In genomic region chr2:69743847-69744264, GRCh38 we compare ENCODE assay signal across 20 cellular contexts. TPM values are rescaled to one million over a fixed set of nuclear protein-coding genes. Genes with fewer than 3 reads are reported as not detected.
DNase-seq lines count a peak whose midpoint lies in the region; ATAC-seq and TF ChIP-seq lines count a peak whose summit lies in the region.
"Had no signal": no experiment of that assay in that cellular context is flagged by ENCODE, and none has a peak within 500 bp of the region (broad histone marks: within the 10 kb centered on the region; RNA-seq: fewer than 3 reads in every experiment).

No MANE protein-coding gene starts in this region.

- H3K36me3 ChIP-seq in mucosa of descending colon (ENCODE audit: low read depth): no peaks in the 10 kb centered on the region
- H3K36me3 ChIP-seq: prostate gland, spleen had no signal

- 93% methylated on average over 2 of the region's 2 CpGs for WGBS in right cardiac atrium

- no peak for TF ChIP-seq CTCF in 22Rv1 (IDR thresholded peaks at IDR 0.05)
- TF ChIP-seq CTCF in mucosa of descending colon (IDR thresholded peaks at IDR 0.05): no peak

- peak overlapping the region; percentile 98 for H3K4me3 Mint-ChIP-seq in dendritic cell treated with granulocyte-macrophage colony-stimulating factor and Interleukin-4, amounts not matched to agents 40 ng/mL and 50 ng/mL, for 4 days
- peak overlapping the region in 5 of 8 donors; percentile 3 to 99 (median 10) for H3K4me3 Mint-ChIP-seq in naive B cell

- no peaks in the 10 kb centered on the region for H3K27me3 Mint-ChIP-seq in dendritic cell treated with granulocyte-macrophage colony-stimulating factor and Interleukin-4, amounts not matched to agents 40 ng/mL and 50 ng/mL, for 4 days
- H3K27me3 Mint-ChIP-seq in naive B cell: no peaks in the 10 kb centered on the region
- H3K27me3 Mint-ChIP-seq: CD4-positive, alpha-beta memory T cell had no signal

- H3K27ac ChIP-seq in 22Rv1 (peak overlapping the region; percentile 6; the same call in 1 of the 2 replicates), right cardiac atrium (ENCODE audit: low read length) (no peak overlapping the region)

- H3K4me1 Mint-ChIP-seq in dendritic cell treated with granulocyte-macrophage colony-stimulating factor and Interleukin-4, amounts not matched to agents 40 ng/mL and 50 ng/mL, for 4 days (ENCODE audit: low read depth): peaks cover 58% of the 10 kb centered on the region
- H3K4me1 Mint-ChIP-seq in naive B cell: peaks cover 22 to 69% (median 39%) of the 10 kb centered on the region in 3 donors

- intact Hi-C loops in dendritic cell treated with granulocyte-macrophage colony-stimulating factor and Interleukin-4, amounts not matched to agents 40 ng/mL and 50 ng/mL, for 4 days (cut with micrococcal nuclease): loop anchor here (5.0 kb wide), 2 partner anchors 33 to 73 kb away; no protein-coding TSS in a partner anchor
- intact Hi-C loops in right cardiac atrium (cut with DNase I): loop anchor here in 1 of 4 donors (10.0 kb wide), 1 partner anchor 51 kb away; no protein-coding TSS in a partner anchor
- intact Hi-C loops in mucosa of descending colon (cut with DNase I, micrococcal nuclease): no loop called here

- H3K9me3 Mint-ChIP-seq in dendritic cell treated with granulocyte-macrophage colony-stimulating factor and Interleukin-4, amounts not matched to agents 40 ng/mL and 50 ng/mL, for 4 days: no peaks in the 10 kb centered on the region
- H3K9me3 Mint-ChIP-seq in naive B cell: no peaks in the 10 kb centered on the region
- H3K9me3 Mint-ChIP-seq: naive thymus-derived CD4-positive, alpha-beta T cell had no signal

- POLR2A ChIA-PET in HEK293T (lab: Yijun Ruan, JAX): interaction anchor here (1.0 to 1.2 kb wide), 2 partner anchors 171 to 397 kb away, joined by 3 read pairs; partner anchors contain the start of gene MXD1

- H3K27me3 ChIP-seq in right cardiac atrium (ENCODE audit: control insufficient read depth, insufficient read depth): no peaks in the 10 kb centered on the region
- H3K27me3 ChIP-seq: spleen had no signal

- ATAC-seq in naive B cell (ENCODE audit: low read depth in 2 of 2) (no peak), right cardiac atrium (no peak), mucosa of descending colon (no peak), HG03571 (IDR thresholded peaks at IDR 0.05; ENCODE audit: unreplicated experiment) (no peak)
- ATAC-seq: naive thymus-derived CD4-positive, alpha-beta T cell had no signal

- H3K27ac Mint-ChIP-seq in dendritic cell treated with granulocyte-macrophage colony-stimulating factor and Interleukin-4, amounts not matched to agents 40 ng/mL and 50 ng/mL, for 4 days: peak overlapping the region; percentile 97
- peak overlapping the region in 1 of 6 donors; percentile 28 for H3K27ac Mint-ChIP-seq in naive B cell

- CTCF ChIA-PET in HEK293T (lab: Yijun Ruan, JAX): interaction anchor here (4.8 kb wide), 1 partner anchor 18 kb away, joined by 24 read pairs; no protein-coding TSS in a partner anchor

- peaks cover 62% of the 10 kb centered on the region for H3K36me3 Mint-ChIP-seq in dendritic cell treated with granulocyte-macrophage colony-stimulating factor and Interleukin-4, amounts not matched to agents 40 ng/mL and 50 ng/mL, for 4 days (ENCODE audit: low read depth)
- H3K36me3 Mint-ChIP-seq in naive B cell: peaks cover 0 to 6% of the 10 kb centered on the region in 2 donors

- no peaks in the 10 kb centered on the region for H3K9me3 ChIP-seq in right cardiac atrium (ENCODE audit: control insufficient read depth, low read length)
- H3K9me3 ChIP-seq in mucosa of descending colon: no peaks in the 10 kb centered on the region
- H3K9me3 ChIP-seq: prostate gland, spleen had no signal

- DNase-seq in HEK293T (ENCODE audit: extremely low spot score): no peak
- no peak for DNase-seq in naive B cell
- DNase-seq in cerebellar cortex (ENCODE audit: low spot score): no peak
- no peak for DNase-seq in right cardiac atrium
- no peak for DNase-seq in mucosa of descending colon
- DNase-seq: aorta; CD4-positive, alpha-beta memory T cell; DMS79 treated with DMSO at 0.1 percent for 48 hours; naive thymus-derived CD4-positive, alpha-beta T cell; NCI-H1105; NCI-H2081 treated with DMSO at 0.1 percent for 48 hours; NCI-H524; Right ventricle myocardium superior; spleen; T-helper 1 cell had no signal

- peaks cover 2% of the 10 kb centered on the region for H3K4me1 ChIP-seq in right cardiac atrium (ENCODE audit: control insufficient read depth, insufficient read depth, low read length)
- peaks cover 11% of the 10 kb centered on the region for H3K4me1 ChIP-seq in mucosa of descending colon (ENCODE audit: low read depth)

- H3K4me3 ChIP-seq in right cardiac atrium (ENCODE audit: low read length) (no peak overlapping the region), mucosa of descending colon (no peak overlapping the region)
- H3K4me3 ChIP-seq: lung, prostate gland had no signal

TF ChIP-seq in HEK293T, 16 proteins besides CTCF, POLR2A, EP300 and RAD21:
- no peak for TF ChIP-seq SP1 (IDR thresholded peaks at IDR 0.05)
- TF ChIP-seq PKNOX1 (IDR thresholded peaks at IDR 0.05): peak; percentile 79

RNA-seq across cellular contexts. Expression of gene ANXA4, which starts 1.9 kb away (rescaled TPM):
- 100 to 1,000 TPM in 1 of 6 donors, 10 to 100 TPM in 5; 43.4 to 113 (median 82.0) TPM for polyA plus RNA-seq in naive B cell (ENCODE audit: low read depth in 6 of 6)
- total RNA-seq in right cardiac atrium: 10 to 100 TPM; 27.1 to 43.7 (median 33.9) TPM
- polyA plus RNA-seq in right cardiac atrium: 15.4 TPM
- 100 to 1,000 TPM; 176 to 345 (median 228) TPM for total RNA-seq in mucosa of descending colon
